In the genomic region with DNA sequence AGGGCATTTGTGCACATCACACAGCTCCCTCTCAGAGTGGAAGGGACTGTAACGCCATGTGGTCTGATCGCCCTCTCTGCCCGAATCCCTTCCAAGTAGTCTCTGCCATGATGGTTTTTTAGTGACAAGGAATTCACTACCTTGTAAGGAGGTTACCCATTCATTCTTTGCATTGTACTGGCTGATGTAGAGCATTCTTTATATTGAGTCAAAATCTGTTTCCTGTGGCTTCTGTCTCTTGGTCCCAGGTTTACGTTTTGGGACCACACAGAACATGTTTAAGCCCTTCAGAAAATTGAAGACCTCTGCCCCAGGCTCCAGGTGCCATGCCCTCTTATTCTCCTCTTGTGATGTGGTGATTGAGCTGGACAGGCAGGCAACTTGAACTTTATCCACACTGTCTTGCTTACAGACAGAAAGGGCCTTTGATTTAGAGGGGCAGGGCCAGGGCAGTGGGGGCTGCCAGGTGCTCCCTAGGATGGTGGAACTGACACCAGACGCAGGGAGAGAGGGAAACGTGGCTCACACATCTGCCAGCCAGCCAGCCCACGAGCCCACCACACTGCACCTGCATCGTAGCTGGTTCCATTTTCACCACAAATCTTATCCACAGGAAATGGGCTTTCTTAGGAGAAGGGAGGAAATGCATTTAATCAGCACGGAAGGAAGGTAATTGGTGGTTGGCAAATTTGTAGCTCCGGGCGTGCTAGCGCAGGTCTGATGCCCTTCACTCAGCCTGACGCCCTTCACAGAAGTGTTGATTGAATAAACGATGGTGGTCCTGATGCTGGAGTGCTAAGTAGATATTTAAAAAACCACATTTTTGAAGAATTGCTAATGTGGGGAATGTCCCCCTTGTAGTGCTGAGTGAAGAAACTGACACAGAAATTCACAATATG, we compare ENCODE assay signal across 1 cellular context.
TF ChIP-seq lines count a peak whose summit lies in the region.

No MANE protein-coding gene starts in this region.

TF ChIP-seq in H1, 55 proteins besides CTCF, POLR2A, EP300 and RAD21:
- TF ChIP-seq TBP (IDR thresholded peaks at IDR 0.05; ENCODE audit: low read depth, low read length) (no peak), SIX5 (IDR thresholded peaks at IDR 0.05; ENCODE audit: low read depth, low read length) (no peak), CHD2 (IDR thresholded peaks at IDR 0.05; ENCODE audit: low read length) (no peak), NANOG (IDR thresholded peaks at IDR 0.05; ENCODE audit: insufficient read depth, low read depth, low read length, poor library complexity, severe bottlenecking) (no peak)
